In the genomic region with DNA sequence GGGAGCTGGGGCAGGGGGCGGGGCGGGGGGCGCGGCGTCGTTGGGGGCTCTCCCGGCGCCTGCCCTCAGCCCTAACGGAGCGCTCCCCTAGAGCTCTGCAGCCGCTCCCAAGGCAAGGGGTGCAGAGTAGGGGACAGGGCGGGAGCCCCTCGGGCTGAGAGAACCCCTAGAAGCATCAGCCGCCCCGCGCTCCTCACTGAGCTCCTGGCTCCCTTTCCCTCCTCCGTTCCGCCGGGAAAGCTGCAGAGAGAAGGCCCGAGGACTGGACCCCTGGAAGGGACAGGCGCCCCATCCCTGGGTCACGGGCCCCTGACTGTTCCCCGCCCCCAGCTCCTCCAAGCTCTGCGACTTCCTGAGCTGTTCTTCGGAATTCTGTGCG, we compare ENCODE assay signal across 8 cellular contexts. TPM values are rescaled to one million over a fixed set of nuclear protein-coding genes. Genes with fewer than 3 reads are reported as not detected.
DNase-seq lines count a peak whose midpoint lies in the region; TF ChIP-seq lines count a peak whose summit lies in the region.

No MANE protein-coding gene starts in this region.

- H3K4me2 ChIP-seq in hepatocyte (peak overlapping the region; percentile 92), skeletal muscle satellite cell (ENCODE audit: low read length) (peak overlapping the region; percentile 70)

- no peak overlapping the region for H3K9ac ChIP-seq in skeletal muscle satellite cell (ENCODE audit: low read depth, low read length)

- H3K27ac Mint-ChIP-seq in activated CD4-positive, alpha-beta memory T cell treated with anti-CD3 and anti-CD28 coated beads, Interleukin-2, amount 10 ng/mL, durations not matched to agents 7 days and 5 days: no peak overlapping the region

- peaks cover 14% of the 10 kb centered on the region for H3K27me3 ChIP-seq in hepatocyte
- peaks cover 25% of the 10 kb centered on the region for H3K27me3 ChIP-seq in skeletal muscle satellite cell (ENCODE audit: control insufficient read depth, insufficient read depth, low read length)

- H3K9me2 ChIP-seq in hepatocyte (replicated peaks; ENCODE audit: insufficient read depth): no peaks in the 10 kb centered on the region

- 11% methylated on average over 3 of the region's 26 CpGs for WGBS in hepatocyte (ENCODE audit: low lambda C conversion rate, missing lambda C conversion rate)

- peaks cover 10% of the 10 kb centered on the region for H3K36me3 Mint-ChIP-seq in activated CD4-positive, alpha-beta memory T cell treated with anti-CD3 and anti-CD28 coated beads, Interleukin-2, amount 10 ng/mL, durations not matched to agents 7 days and 5 days (ENCODE audit: low read depth)

- H4K20me1 ChIP-seq in hepatocyte (ENCODE audit: insufficient read depth, poor library complexity, severe bottlenecking): no peaks in the 10 kb centered on the region

- H3K4me1 Mint-ChIP-seq in activated CD4-positive, alpha-beta memory T cell treated with anti-CD3 and anti-CD28 coated beads, Interleukin-2, amount 10 ng/mL, durations not matched to agents 7 days and 5 days: peaks cover 31% of the 10 kb centered on the region

- CTCF ChIA-PET in HEK293 (lab: Yijun Ruan, JAX): interaction anchor here (0.6 to 12.4 kb wide), 6 partner anchors 11 to 169 kb away, joined by 3 to 266 read pairs (median 4); no protein-coding TSS in a partner anchor
- CTCF ChIA-PET in activated CD4-positive, alpha-beta memory T cell treated with anti-CD3 and anti-CD28 coated beads, Interleukin-2, amount 10 ng/mL, durations not matched to agents 7 days and 5 days (lab: Charles Lee): interaction anchor here (1.0 to 7.5 kb wide), 7 partner anchors 13 to 326 kb away, joined by 4 to 229 read pairs (median 7); a partner anchor contains a TSS

- H3K9me3 Mint-ChIP-seq in activated CD4-positive, alpha-beta memory T cell treated with anti-CD3 and anti-CD28 coated beads, Interleukin-2, amount 10 ng/mL, durations not matched to agents 7 days and 5 days: no peaks in the 10 kb centered on the region

- no peak overlapping the region for H2AFZ ChIP-seq in hepatocyte

- H3K27me3 Mint-ChIP-seq in activated CD4-positive, alpha-beta memory T cell treated with anti-CD3 and anti-CD28 coated beads, Interleukin-2, amount 10 ng/mL, durations not matched to agents 7 days and 5 days: peaks cover 35% of the 10 kb centered on the region

- H3K27ac ChIP-seq in HEK293 (ENCODE audit: extremely low read depth, low read depth, low read length): no peak overlapping the region
- no peak overlapping the region for H3K27ac ChIP-seq in hepatocyte

- H3K79me2 ChIP-seq in hepatocyte: no peaks in the 10 kb centered on the region

- DNase-seq in activated CD4-positive, alpha-beta memory T cell treated with anti-CD3 and anti-CD28 coated beads, Interleukin-2, amount 10 ng/mL, durations not matched to agents 7 days and 5 days: no peak
- DNase-seq in hepatocyte (ENCODE audit: low spot score): no peak
- no peak for DNase-seq in cerebellar cortex (ENCODE audit: low spot score)
- no peak for DNase-seq in UCSD-AML1 (lab: John Stamatoyannopoulos, UW; ENCODE audit: unreplicated experiment)
- DNase-seq in stimulated activated CD8-positive, alpha-beta memory T cell treated with anti-CD3 and anti-CD28 coated beads, Interleukin-4, amount 100 ng/mL, for 48 hours: no peak
- DNase-seq in DMS 273 (lab: John Stamatoyannopoulos, UW; ENCODE audit: unreplicated experiment): no peak

- no peak overlapping the region for H3K4me3 ChIP-seq in HEK293 (ENCODE audit: low read depth, low read length)
- H3K4me3 ChIP-seq in hepatocyte: peak overlapping the region; percentile 65
- H3K4me3 ChIP-seq in skeletal muscle satellite cell (ENCODE audit: low read length): no peak overlapping the region

- H3K4me1 ChIP-seq in HEK293 (ENCODE audit: control insufficient read depth, insufficient read depth, low read length) (peaks cover 3% of the 10 kb centered on the region), hepatocyte (ENCODE audit: insufficient read depth) (peaks cover 9% of the 10 kb centered on the region), skeletal muscle satellite cell (ENCODE audit: control insufficient read depth, insufficient read depth, low read length) (peaks cover 8% of the 10 kb centered on the region)

- TF ChIP-seq CTCF in HEK293 (tag by site-specific recombination; IDR thresholded peaks at IDR 0.05) (no peak), hepatocyte (IDR thresholded peaks at IDR 0.05; ENCODE audit: poor library complexity) (no peak)

- H3K9me3 ChIP-seq in HEK293 (ENCODE audit: control insufficient read depth, insufficient read depth, low read depth, low read length) (no peaks in the 10 kb centered on the region), hepatocyte (ENCODE audit: low read depth) (no peaks in the 10 kb centered on the region), skeletal muscle satellite cell (replicated peaks; ENCODE audit: low read length) (no peaks in the 10 kb centered on the region)

- peak overlapping the region; percentile 97 for H3K4me3 Mint-ChIP-seq in activated CD4-positive, alpha-beta memory T cell treated with anti-CD3 and anti-CD28 coated beads, Interleukin-2, amount 10 ng/mL, durations not matched to agents 7 days and 5 days

- POLR2A ChIA-PET in HEK293 (lab: Yijun Ruan, JAX): interaction anchor here (0.8 to 4.3 kb wide), 2 partner anchors 169 to 281 kb away, joined by 3 to 42 read pairs; a partner anchor contains a TSS
- POLR2A ChIA-PET in activated CD4-positive, alpha-beta memory T cell treated with anti-CD3 and anti-CD28 coated beads, Interleukin-2, amount 10 ng/mL, durations not matched to agents 7 days and 5 days (lab: Charles Lee): interaction anchor here (0.6 to 3.2 kb wide), 5 partner anchors 48 to 298 kb away, joined by 3 to 18 read pairs (median 5); a partner anchor contains a TSS

- H3K36me3 ChIP-seq in HEK293 (ENCODE audit: control insufficient read depth in 2 of 2, insufficient read depth in 1 of 2, low read length in 2 of 2) (no peaks in the 10 kb centered on the region), hepatocyte (replicated peaks; ENCODE audit: insufficient read depth, low read depth) (no peaks in the 10 kb centered on the region), skeletal muscle satellite cell (ENCODE audit: insufficient read depth, low read length) (no peaks in the 10 kb centered on the region)

TF ChIP-seq in HEK293, 187 proteins besides CTCF, POLR2A, EP300 and RAD21:
- TF ChIP-seq ZNF311 (tag by site-specific recombination; IDR thresholded peaks at IDR 0.05; ENCODE audit: borderline replicate concordance) (no peak), REPIN1 (tag by site-specific recombination; IDR thresholded peaks at IDR 0.05; ENCODE audit: low read depth) (no peak)
- TF ChIP-seq, protein P1, sequence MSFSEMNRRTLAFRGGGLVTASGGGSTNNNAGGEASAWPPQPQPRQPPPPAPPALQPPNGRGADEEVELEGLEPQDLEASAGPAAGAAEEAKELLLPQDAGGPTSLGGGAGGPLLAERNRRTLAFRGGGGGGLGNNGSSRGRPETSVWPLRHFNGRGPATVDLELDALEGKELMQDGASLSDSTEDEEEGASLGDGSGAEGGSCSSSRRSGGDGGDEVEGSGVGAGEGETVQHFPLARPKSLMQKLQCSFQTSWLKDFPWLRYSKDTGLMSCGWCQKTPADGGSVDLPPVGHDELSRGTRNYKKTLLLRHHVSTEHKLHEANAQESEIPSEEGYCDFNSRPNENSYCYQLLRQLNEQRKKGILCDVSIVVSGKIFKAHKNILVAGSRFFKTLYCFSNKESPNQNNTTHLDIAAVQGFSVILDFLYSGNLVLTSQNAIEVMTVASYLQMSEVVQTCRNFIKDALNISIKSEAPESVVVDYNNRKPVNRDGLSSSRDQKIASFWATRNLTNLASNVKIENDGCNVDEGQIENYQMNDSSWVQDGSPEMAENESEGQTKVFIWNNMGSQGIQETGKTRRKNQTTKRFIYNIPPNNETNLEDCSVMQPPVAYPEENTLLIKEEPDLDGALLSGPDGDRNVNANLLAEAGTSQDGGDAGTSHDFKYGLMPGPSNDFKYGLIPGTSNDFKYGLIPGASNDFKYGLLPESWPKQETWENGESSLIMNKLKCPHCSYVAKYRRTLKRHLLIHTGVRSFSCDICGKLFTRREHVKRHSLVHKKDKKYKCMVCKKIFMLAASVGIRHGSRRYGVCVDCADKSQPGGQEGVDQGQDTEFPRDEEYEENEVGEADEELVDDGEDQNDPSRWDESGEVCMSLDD (tag by site-specific recombination; IDR thresholded peaks at IDR 0.05): peak; percentile 29; the same call in 1 of the 2 replicates
- TF ChIP-seq, protein P2, sequence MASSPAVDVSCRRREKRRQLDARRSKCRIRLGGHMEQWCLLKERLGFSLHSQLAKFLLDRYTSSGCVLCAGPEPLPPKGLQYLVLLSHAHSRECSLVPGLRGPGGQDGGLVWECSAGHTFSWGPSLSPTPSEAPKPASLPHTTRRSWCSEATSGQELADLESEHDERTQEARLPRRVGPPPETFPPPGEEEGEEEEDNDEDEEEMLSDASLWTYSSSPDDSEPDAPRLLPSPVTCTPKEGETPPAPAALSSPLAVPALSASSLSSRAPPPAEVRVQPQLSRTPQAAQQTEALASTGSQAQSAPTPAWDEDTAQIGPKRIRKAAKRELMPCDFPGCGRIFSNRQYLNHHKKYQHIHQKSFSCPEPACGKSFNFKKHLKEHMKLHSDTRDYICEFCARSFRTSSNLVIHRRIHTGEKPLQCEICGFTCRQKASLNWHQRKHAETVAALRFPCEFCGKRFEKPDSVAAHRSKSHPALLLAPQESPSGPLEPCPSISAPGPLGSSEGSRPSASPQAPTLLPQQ (tag by site-specific recombination; IDR thresholded peaks at IDR 0.05): no peak

RNA-seq across cellular contexts. Expression of a gene that starts 0.2 kb away (rescaled TPM):
- total RNA-seq in activated CD4-positive, alpha-beta memory T cell treated with anti-CD3 and anti-CD28 coated beads, Interleukin-2, amount 10 ng/mL, durations not matched to agents 7 days and 5 days: 1 to 10 TPM; 7.2 to 7.3 TPM
- 4.1 and 8.6 TPM in 2 replicates for total RNA-seq in hepatocyte
- polyA plus RNA-seq in hepatocyte: 3.9 and 4.1 TPM in 2 replicates
- 0.22 and 0.25 TPM in 2 replicates for total RNA-seq in skeletal muscle satellite cell (2012; rRNA removed)

RNA-seq across cellular contexts. Expression of a gene that starts 14.3 kb away (rescaled TPM):
- under 1 TPM in 1 of 2 experiments, not detected in 1; 0.15 TPM for total RNA-seq in activated CD4-positive, alpha-beta memory T cell treated with anti-CD3 and anti-CD28 coated beads, Interleukin-2, amount 10 ng/mL, durations not matched to agents 7 days and 5 days
- not detected in 2 replicates for total RNA-seq in hepatocyte
- not detected in 2 replicates for polyA plus RNA-seq in hepatocyte
- not detected in 2 replicates for total RNA-seq in skeletal muscle satellite cell (2012; rRNA removed)

RNA-seq across cellular contexts. Expression of a gene that starts 45.8 kb away (rescaled TPM):
- total RNA-seq in activated CD4-positive, alpha-beta memory T cell treated with anti-CD3 and anti-CD28 coated beads, Interleukin-2, amount 10 ng/mL, durations not matched to agents 7 days and 5 days: 10 to 100 TPM; 19.5 to 24.0 TPM
- 1.9 and 2.2 TPM in 2 replicates for total RNA-seq in hepatocyte
- 4.2 and 6.3 TPM in 2 replicates for polyA plus RNA-seq in hepatocyte
- total RNA-seq in skeletal muscle satellite cell (2012; rRNA removed): 4.6 and 5.9 TPM in 2 replicates

RNA-seq across cellular contexts. Expression of a gene that starts 48.4 kb away (rescaled TPM):
- 1,000 to 10,000 TPM; 1,724 to 1,761 TPM for total RNA-seq in activated CD4-positive, alpha-beta memory T cell treated with anti-CD3 and anti-CD28 coated beads, Interleukin-2, amount 10 ng/mL, durations not matched to agents 7 days and 5 days
- 1,924 and 2,459 TPM in 2 replicates for total RNA-seq in hepatocyte
- polyA plus RNA-seq in hepatocyte: 806 and 874 TPM in 2 replicates
- total RNA-seq in skeletal muscle satellite cell (2012; rRNA removed): 2,094 and 2,393 TPM in 2 replicates
